Comparison of ENCODE assay signal across 1 cellular context in the genomic region with DNA sequence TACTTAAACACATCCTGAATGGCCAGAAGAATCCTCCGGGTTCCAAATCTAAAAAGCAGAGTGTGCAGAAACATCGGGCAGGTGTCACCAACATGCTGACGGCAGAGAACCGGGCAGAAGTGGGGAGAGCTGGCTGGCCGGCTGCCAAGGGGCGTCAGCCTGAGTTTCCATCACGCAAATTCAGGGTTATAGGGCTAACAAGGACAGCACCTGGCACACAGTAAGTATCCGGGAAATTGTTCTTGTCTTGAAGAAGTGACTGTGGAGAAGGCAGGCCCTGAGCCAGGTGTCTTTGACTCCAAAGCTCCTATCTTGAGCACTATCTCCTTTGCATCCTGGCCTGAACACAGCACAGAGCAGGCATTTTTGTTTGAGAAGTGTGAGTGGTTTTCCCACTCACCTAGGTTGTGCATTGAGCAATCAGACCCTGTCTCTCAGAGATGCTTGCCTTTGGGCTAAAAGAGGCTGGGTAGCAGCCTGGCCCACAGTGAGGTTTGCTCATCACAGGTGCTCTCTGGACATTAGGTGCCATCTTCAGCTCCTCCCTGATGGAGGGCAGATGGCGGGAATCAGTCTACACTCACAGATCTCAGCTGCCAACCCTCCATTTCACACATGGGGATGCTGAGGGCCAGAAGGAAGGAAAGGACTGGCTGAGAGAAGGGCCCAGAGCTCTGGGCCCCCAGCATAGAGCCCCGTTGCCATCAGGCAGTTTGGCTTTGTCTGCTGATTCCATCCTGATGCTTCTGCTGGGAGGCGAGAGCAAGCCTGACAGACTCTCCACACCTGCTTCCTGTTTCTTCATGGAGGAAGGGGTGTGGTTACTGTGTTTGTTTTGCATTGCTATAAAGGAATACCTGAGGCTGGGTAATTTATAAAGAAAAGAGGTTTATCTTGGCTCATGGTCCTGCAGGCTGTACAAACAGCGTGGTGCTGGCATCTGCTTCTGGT.
TF ChIP-seq lines count a peak whose summit lies in the region.

No MANE protein-coding gene starts in this region.

TF ChIP-seq in GM23338, 12 proteins besides CTCF, POLR2A, EP300 and RAD21 (continued from another document):
- TF ChIP-seq, protein P1, sequence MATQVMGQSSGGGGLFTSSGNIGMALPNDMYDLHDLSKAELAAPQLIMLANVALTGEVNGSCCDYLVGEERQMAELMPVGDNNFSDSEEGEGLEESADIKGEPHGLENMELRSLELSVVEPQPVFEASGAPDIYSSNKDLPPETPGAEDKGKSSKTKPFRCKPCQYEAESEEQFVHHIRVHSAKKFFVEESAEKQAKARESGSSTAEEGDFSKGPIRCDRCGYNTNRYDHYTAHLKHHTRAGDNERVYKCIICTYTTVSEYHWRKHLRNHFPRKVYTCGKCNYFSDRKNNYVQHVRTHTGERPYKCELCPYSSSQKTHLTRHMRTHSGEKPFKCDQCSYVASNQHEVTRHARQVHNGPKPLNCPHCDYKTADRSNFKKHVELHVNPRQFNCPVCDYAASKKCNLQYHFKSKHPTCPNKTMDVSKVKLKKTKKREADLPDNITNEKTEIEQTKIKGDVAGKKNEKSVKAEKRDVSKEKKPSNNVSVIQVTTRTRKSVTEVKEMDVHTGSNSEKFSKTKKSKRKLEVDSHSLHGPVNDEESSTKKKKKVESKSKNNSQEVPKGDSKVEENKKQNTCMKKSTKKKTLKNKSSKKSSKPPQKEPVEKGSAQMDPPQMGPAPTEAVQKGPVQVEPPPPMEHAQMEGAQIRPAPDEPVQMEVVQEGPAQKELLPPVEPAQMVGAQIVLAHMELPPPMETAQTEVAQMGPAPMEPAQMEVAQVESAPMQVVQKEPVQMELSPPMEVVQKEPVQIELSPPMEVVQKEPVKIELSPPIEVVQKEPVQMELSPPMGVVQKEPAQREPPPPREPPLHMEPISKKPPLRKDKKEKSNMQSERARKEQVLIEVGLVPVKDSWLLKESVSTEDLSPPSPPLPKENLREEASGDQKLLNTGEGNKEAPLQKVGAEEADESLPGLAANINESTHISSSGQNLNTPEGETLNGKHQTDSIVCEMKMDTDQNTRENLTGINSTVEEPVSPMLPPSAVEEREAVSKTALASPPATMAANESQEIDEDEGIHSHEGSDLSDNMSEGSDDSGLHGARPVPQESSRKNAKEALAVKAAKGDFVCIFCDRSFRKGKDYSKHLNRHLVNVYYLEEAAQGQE (IDR thresholded peaks at IDR 0.05; ENCODE audit: unreplicated experiment): no peak
- TF ChIP-seq CREB1 (CRISPR knock-in tag; IDR thresholded peaks at IDR 0.05; ENCODE audit: low read depth): no peak
- TF ChIP-seq ZNF331 (CRISPR knock-in tag; IDR thresholded peaks at IDR 0.05; ENCODE audit: low read depth): no peak
- no peak for TF ChIP-seq NANOG (IDR thresholded peaks at IDR 0.05; ENCODE audit: borderline replicate concordance)
- TF ChIP-seq, protein P2, sequence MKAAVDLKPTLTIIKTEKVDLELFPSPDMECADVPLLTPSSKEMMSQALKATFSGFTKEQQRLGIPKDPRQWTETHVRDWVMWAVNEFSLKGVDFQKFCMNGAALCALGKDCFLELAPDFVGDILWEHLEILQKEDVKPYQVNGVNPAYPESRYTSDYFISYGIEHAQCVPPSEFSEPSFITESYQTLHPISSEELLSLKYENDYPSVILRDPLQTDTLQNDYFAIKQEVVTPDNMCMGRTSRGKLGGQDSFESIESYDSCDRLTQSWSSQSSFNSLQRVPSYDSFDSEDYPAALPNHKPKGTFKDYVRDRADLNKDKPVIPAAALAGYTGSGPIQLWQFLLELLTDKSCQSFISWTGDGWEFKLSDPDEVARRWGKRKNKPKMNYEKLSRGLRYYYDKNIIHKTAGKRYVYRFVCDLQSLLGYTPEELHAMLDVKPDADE (IDR thresholded peaks at IDR 0.05): no peak
- no peak for TF ChIP-seq EZH2phosphoT487 (IDR thresholded peaks at IDR 0.05; ENCODE audit: unreplicated experiment)
- TF ChIP-seq POLR2AphosphoS5 (IDR thresholded peaks at IDR 0.05; ENCODE audit: low read depth): no peak
- TF ChIP-seq STAT1 (IDR thresholded peaks at IDR 0.05; ENCODE audit: unreplicated experiment): no peak
TF ChIP-seq in GM23338: peak in this region for 0.
